ENCODE assay signal across 15 cellular contexts in genomic region chr13:33152389-33152788, GRCh38.
"Had no signal": no experiment of that assay in that cellular context is flagged by ENCODE, and none has a peak within 500 bp of the region (broad histone marks: within the 10 kb centered on the region; RNA-seq: fewer than 3 reads in every experiment).

No MANE protein-coding gene starts in this region.

- H3K36me3 ChIP-seq: neural progenitor cell, thyroid gland had no signal

- H3K27me3 ChIP-seq: neural progenitor cell, stomach, thyroid gland had no signal

- H3K4me3 ChIP-seq: neural progenitor cell, skin epidermis, stomach, thyroid gland had no signal

- H3K4me3 Mint-ChIP-seq: brain, endodermal cell, neural progenitor cell, T-helper 17 cell had no signal

- H3K9me3 ChIP-seq: stomach, thyroid gland had no signal

- DNase-seq: activated CD4-positive, CD25-positive, alpha-beta regulatory T cell; activated naive CD4-positive, alpha-beta T cell treated with anti-CD3 and anti-CD28 coated beads, Interleukin-2, amount 50 U/mL, for 16 hours; cerebellar nuclear complex; endodermal cell; left ventricle myocardium superior; mesenchymal stem cell; stimulated activated CD4-positive, alpha-beta T cell treated with anti-CD3 and anti-CD28 coated beads, Interleukin-4, amount 100 ng/mL, for 4 hours; stomach; T-helper 17 cell; thyroid gland had no signal

- H3K4me2 ChIP-seq: neural progenitor cell had no signal

- H3K4me1 ChIP-seq: neural progenitor cell, parathyroid adenoma had no signal

- H3K27ac ChIP-seq: neural progenitor cell had no signal

- ATAC-seq: left ventricle myocardium superior, T-helper 17 cell had no signal

- H3K36me3 Mint-ChIP-seq: neural progenitor cell had no signal

- H3K4me1 Mint-ChIP-seq: endodermal cell, T-helper 17 cell had no signal

- H3K27me3 Mint-ChIP-seq: brain had no signal

- H3K27ac Mint-ChIP-seq: activated T-helper 2 cell treated with anti-CD3 and anti-CD28 coated beads, Interferon-gamma antibody, Interleukin-2, Interleukin-4, amounts not matched to agents 10 μg/mL and 5 μg/mL and 100 μg/mL, durations not matched to agents 14 hours and 24 hours and 36 hours; endodermal cell; neural progenitor cell; T-helper 17 cell had no signal

- H3K9me3 Mint-ChIP-seq: endodermal cell, neural progenitor cell had no signal

- H3K9ac ChIP-seq: neural progenitor cell, parathyroid adenoma had no signal
